22 cellular contexts compared by ENCODE assay signal in the genomic region with DNA sequence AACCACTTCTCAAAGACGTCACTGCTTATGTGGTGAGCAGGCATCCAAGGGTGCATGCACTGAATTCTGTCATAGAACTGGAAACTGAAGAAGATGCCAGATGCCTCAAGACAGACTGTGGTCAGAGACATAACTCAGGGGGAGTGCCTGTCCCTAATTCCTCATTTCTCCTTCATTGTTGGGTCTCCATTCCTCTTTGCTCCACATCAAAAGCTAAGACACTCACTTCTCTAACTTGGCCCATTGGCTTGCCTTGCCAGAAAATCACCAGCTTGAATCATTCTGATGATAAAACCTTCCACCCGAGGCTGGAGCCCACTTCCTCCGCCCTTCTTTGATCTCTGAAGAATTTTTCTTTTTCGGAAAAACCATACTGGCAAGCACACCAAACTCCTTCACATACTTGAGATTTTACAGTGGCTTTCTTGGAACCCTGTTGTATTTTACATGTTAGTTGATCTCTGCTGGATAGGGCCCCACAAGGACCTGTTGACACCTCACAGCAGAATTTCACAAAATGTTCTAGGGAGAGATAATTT.
DNase-seq lines count a peak whose midpoint lies in the region; ATAC-seq, FAIRE-seq and TF ChIP-seq lines count a peak whose summit lies in the region.
"Had no signal": no experiment of that assay in that cellular context is flagged by ENCODE, and none has a peak within 500 bp of the region (broad histone marks: within the 10 kb centered on the region; RNA-seq: fewer than 3 reads in every experiment).

No MANE protein-coding gene starts in this region.

- ATAC-seq in Right ventricle myocardium superior (ENCODE audit: poor library complexity), result peak; percentile 39
- peak; percentile 41 to 58 for ATAC-seq in lower lobe of right lung
- peak; percentile 40 to 65 for ATAC-seq in upper lobe of left lung (ENCODE audit: low FRiP score in 2 of 2)
- ATAC-seq: GM12878 had no signal

- H3K27ac ChIP-seq in lower lobe of right lung (peak overlapping the region; percentile 27), upper lobe of left lung (peak overlapping the region in 1 of 4 donors; percentile 49), caudate nucleus (ENCODE audit: low read depth, low read length) (no peak overlapping the region)
- H3K27ac ChIP-seq: BLaER1 treated with 17β-estradiol and CSF1 and Interleukin-3, amounts not matched to agents 10 nM and 100 nM had no signal

- H3K9me3 ChIP-seq in lower lobe of right lung (no peaks in the 10 kb centered on the region), upper lobe of left lung (no peaks in the 10 kb centered on the region)
- H3K9me3 ChIP-seq: BLaER1 treated with 17β-estradiol and CSF1 and Interleukin-3, amounts not matched to agents 10 nM and 100 nM had no signal

- WGBS in upper lobe of left lung, 2 donors, result 71 to 73% methylated on average over 4 of the region's 4 CpGs

- no peak overlapping the region for H3K4me3 Mint-ChIP-seq in chondrocyte (ENCODE audit: unreplicated experiment)
- H3K4me3 Mint-ChIP-seq: stimulated activated naive CD8-positive, alpha-beta T cell treated with anti-CD3 and anti-CD28 coated beads, Interleukin-15, Interleukin-2, amounts not matched to agents 100 ng/mL and 50 ng/mL, for 24 hours had no signal

- H3K4me3 ChIP-seq in lower lobe of right lung (no peak overlapping the region), upper lobe of left lung (no peak overlapping the region)
- H3K4me3 ChIP-seq: BLaER1 treated with 17β-estradiol and CSF1 and Interleukin-3, amounts not matched to agents 10 nM and 100 nM; GM12878 had no signal

- TF ChIP-seq POLR2A in upper lobe of left lung (IDR thresholded peaks at IDR 0.05), result no peak
- TF ChIP-seq POLR2A in GM12891 (IDR thresholded peaks at IDR 0.05; ENCODE audit: low read depth, low read length), result no peak

- H3K36me3 ChIP-seq in lower lobe of right lung (no peaks in the 10 kb centered on the region), upper lobe of left lung (no peaks in the 10 kb centered on the region)
- H3K36me3 ChIP-seq: BLaER1 treated with 17β-estradiol and CSF1 and Interleukin-3, amounts not matched to agents 10 nM and 100 nM had no signal

- H3K36me3 Mint-ChIP-seq in chondrocyte (ENCODE audit: low read depth), result peaks cover 58% of the 10 kb centered on the region

- no peak for FAIRE-seq in GM12891 (lab: Jason Lieb, UNC)
- FAIRE-seq: endometrium, frontal cortex, G401.6, GM12878, H1 had no signal

- peaks cover 82% of the 10 kb centered on the region for H3K4me1 Mint-ChIP-seq in chondrocyte (ENCODE audit: low read depth)

- intact Hi-C loops in Right ventricle myocardium superior (cut with DNase I) (no loop called here), cardiac septum (cut with DNase I) (no loop called here), lower lobe of right lung (cut with DNase I) (no loop called here)

- H3K27me3 ChIP-seq in lower lobe of right lung (ENCODE audit: low read depth) (no peaks in the 10 kb centered on the region), upper lobe of left lung (no peaks in the 10 kb centered on the region)
- H3K27me3 ChIP-seq: BLaER1 treated with 17β-estradiol and CSF1 and Interleukin-3, amounts not matched to agents 10 nM and 100 nM had no signal

- no peaks in the 10 kb centered on the region for H3K27me3 Mint-ChIP-seq in chondrocyte (ENCODE audit: low read depth)
- H3K27me3 Mint-ChIP-seq: stimulated activated naive CD8-positive, alpha-beta T cell treated with anti-CD3 and anti-CD28 coated beads, Interleukin-15, Interleukin-2, amounts not matched to agents 100 ng/mL and 50 ng/mL, for 24 hours had no signal

- H3K4me1 ChIP-seq in lower lobe of right lung, result peaks cover 4% of the 10 kb centered on the region
- peaks cover 0 to under 1% (median under 1%) of the 10 kb centered on the region in 4 donors for H3K4me1 ChIP-seq in upper lobe of left lung
- H3K4me1 ChIP-seq: BLaER1 treated with 17β-estradiol and CSF1 and Interleukin-3, amounts not matched to agents 10 nM and 100 nM had no signal

- no peak for TF ChIP-seq EP300 in upper lobe of left lung (IDR thresholded peaks at IDR 0.05)

- TF ChIP-seq CTCF in chondrocyte (IDR thresholded peaks at IDR 0.05), result no peak
- no peak for TF ChIP-seq CTCF in lower lobe of right lung (IDR thresholded peaks at IDR 0.05)
- TF ChIP-seq CTCF in upper lobe of left lung (IDR thresholded peaks at IDR 0.05), result no peak

- H3K9me3 Mint-ChIP-seq in chondrocyte (ENCODE audit: low read depth), result no peaks in the 10 kb centered on the region
- H3K9me3 Mint-ChIP-seq: stimulated activated naive CD8-positive, alpha-beta T cell treated with anti-CD3 and anti-CD28 coated beads, Interleukin-15, Interleukin-2, amounts not matched to agents 100 ng/mL and 50 ng/mL, for 24 hours had no signal

- DNase-seq in Right ventricle myocardium superior (no peak), cardiac septum (ENCODE audit: low spot score) (no peak), chondrocyte (ENCODE audit: low spot score) (no peak), lower lobe of right lung (no peak), upper lobe of left lung (no peak), caudate nucleus (lab: John Stamatoyannopoulos, UW) (no peak), GM12891 (ENCODE audit: insufficient read length, low spot score) (no peak)
- DNase-seq in stimulated activated CD4-positive, alpha-beta T cell treated with anti-CD3 and anti-CD28 coated beads, Interleukin-2, amount 100 ng/mL, for 24 hours, result no peak
- DNase-seq: activated CD4-positive, alpha-beta T cell treated with anti-CD3 and anti-CD28 coated beads, Interleukin-2, amount 50 U/mL, for 1 hour; anterior cingulate cortex; cortex of kidney; Kasumi-1; NCI-H526 treated with DMSO at 0.1 percent for 48 hours; nucleus accumbens; SW 1271 had no signal

- peak overlapping the region; percentile 89 for H3K27ac Mint-ChIP-seq in chondrocyte (ENCODE audit: unreplicated experiment)
- H3K27ac Mint-ChIP-seq: stimulated activated naive CD8-positive, alpha-beta T cell treated with anti-CD3 and anti-CD28 coated beads, Interleukin-15, Interleukin-2, amounts not matched to agents 100 ng/mL and 50 ng/mL, for 24 hours had no signal

TF ChIP-seq in GM12891, 5 proteins besides CTCF, POLR2A, EP300 and RAD21:
- no peak for TF ChIP-seq TAF1 (IDR thresholded peaks at IDR 0.05; ENCODE audit: low read depth, low read length)
- no peak for TF ChIP-seq SPI1 (IDR thresholded peaks at IDR 0.05; ENCODE audit: low read depth, low read length)
- no peak for TF ChIP-seq POU2F2 (IDR thresholded peaks at IDR 0.05; ENCODE audit: low read depth, low read length)
- TF ChIP-seq PAX5 (IDR thresholded peaks at IDR 0.05; ENCODE audit: insufficient read depth, low read length, severe bottlenecking), result no peak
- TF ChIP-seq POLR2AphosphoS5 (IDR thresholded peaks at IDR 0.05; ENCODE audit: low read depth, low read length), result no peak
